ENCODE assay signal across 20 cellular contexts in genomic region chr6:86963352-86963751, GRCh38. TPM values are rescaled to one million over a fixed set of nuclear protein-coding genes. Genes with fewer than 3 reads are reported as not detected.
DNase-seq lines count a peak whose midpoint lies in the region; ATAC-seq, FAIRE-seq and TF ChIP-seq lines count a peak whose summit lies in the region.
"Had no signal": no experiment of that assay in that cellular context is flagged by ENCODE, and none has a peak within 500 bp of the region (broad histone marks: within the 10 kb centered on the region; RNA-seq: fewer than 3 reads in every experiment).

No MANE protein-coding gene starts in this region.

- no peak overlapping the region for H3K4me3 Mint-ChIP-seq in CD8-positive, alpha-beta T cell
- H3K4me3 Mint-ChIP-seq: CD14-positive monocyte; CD8-positive, alpha-beta memory T cell; GM23338 had no signal

- no peaks in the 10 kb centered on the region for H3K36me3 Mint-ChIP-seq in CD8-positive, alpha-beta T cell
- H3K36me3 Mint-ChIP-seq: CD14-positive monocyte; CD8-positive, alpha-beta memory T cell had no signal

- ATAC-seq in CD8-positive, alpha-beta T cell = no peak
- ATAC-seq: A549, GM23338 had no signal

- H3K27ac Mint-ChIP-seq in CD8-positive, alpha-beta T cell = no peak overlapping the region
- H3K27ac Mint-ChIP-seq: CD14-positive monocyte; CD8-positive, alpha-beta memory T cell; GM23338 had no signal

- no peaks in the 10 kb centered on the region for H3K9me3 Mint-ChIP-seq in CD8-positive, alpha-beta T cell
- H3K9me3 Mint-ChIP-seq: GM23338 had no signal

- H3K27me3 ChIP-seq in bronchial epithelial cell (ENCODE audit: control insufficient read depth, insufficient read depth, low read length) = no peaks in the 10 kb centered on the region
- H3K27me3 ChIP-seq in CD8-positive, alpha-beta T cell (ENCODE audit: insufficient read depth, low read length) = no peaks in the 10 kb centered on the region

- H3K4me1 ChIP-seq in CD8-positive, alpha-beta T cell (ENCODE audit: insufficient read depth, low read length) = no peaks in the 10 kb centered on the region
- H3K4me1 ChIP-seq: A549, Caco-2 had no signal

- H3K4me3 ChIP-seq in bronchial epithelial cell (ENCODE audit: low read depth, low read length) = no peak overlapping the region
- no peak overlapping the region for H3K4me3 ChIP-seq in CD8-positive, alpha-beta T cell (ENCODE audit: low read depth, low read length)
- H3K4me3 ChIP-seq: A549, GM23338 had no signal

- H3K36me3 ChIP-seq in bronchial epithelial cell (ENCODE audit: control insufficient read depth, insufficient read depth, low read length) = no peaks in the 10 kb centered on the region
- no peaks in the 10 kb centered on the region for H3K36me3 ChIP-seq in CD8-positive, alpha-beta T cell (ENCODE audit: insufficient read depth, low read length)

- H3K4me1 Mint-ChIP-seq in CD8-positive, alpha-beta T cell (ENCODE audit: low read depth) = no peaks in the 10 kb centered on the region
- H3K4me1 Mint-ChIP-seq: CD14-positive monocyte; CD8-positive, alpha-beta memory T cell; GM23338 had no signal

- FAIRE-seq in bronchial epithelial cell (lab: Jason Lieb, UNC) = no peak
- FAIRE-seq: A549, GM19239 had no signal

- no peak for TF ChIP-seq CTCF in bronchial epithelial cell (IDR thresholded peaks at IDR 0.05; ENCODE audit: insufficient read depth, low read length, severe bottlenecking)
- TF ChIP-seq CTCF in CD8-positive, alpha-beta T cell (IDR thresholded peaks at IDR 0.05) = no peak

- DNase-seq in HT1080 (ENCODE audit: low read depth) = peak; percentile 69
- peak; percentile 64 for DNase-seq in RKO (ENCODE audit: low spot score)
- peak; percentile 40 for DNase-seq in bronchial epithelial cell (ENCODE audit: low read depth)
- peak; percentile 13 for DNase-seq in kidney tubule cell (ENCODE audit: low spot score)
- no peak for DNase-seq in NCI-H2171 treated with DMSO at 0.1 percent for 48 hours (lab: John Stamatoyannopoulos, UW)
- no peak for DNase-seq in midbrain (lab: John Stamatoyannopoulos, UW)
- no peak for DNase-seq in CD8-positive, alpha-beta T cell
- DNase-seq in NCI-H345 (lab: John Stamatoyannopoulos, UW) = no peak
- DNase-seq: Caco-2; CD8-positive, alpha-beta memory T cell; DND-41; GF-D8; H7 had no signal

- intact Hi-C loops in CD8-positive, alpha-beta T cell (cut with DNase I, micrococcal nuclease) = no loop called here

- H3K27ac ChIP-seq in CD8-positive, alpha-beta T cell (ENCODE audit: low read depth, low read length) = no peak overlapping the region
- H3K27ac ChIP-seq: A549 had no signal

- POLR2A ChIA-PET in CD8-positive, alpha-beta T cell (lab: Charles Lee) = no interaction called here

- CTCF ChIA-PET in CD8-positive, alpha-beta T cell (lab: Charles Lee) = no interaction called here

- no peaks in the 10 kb centered on the region for H3K9me3 ChIP-seq in CD8-positive, alpha-beta T cell (ENCODE audit: low read length)
- H3K9me3 ChIP-seq: A549, Caco-2 had no signal

- H3K27me3 Mint-ChIP-seq in CD8-positive, alpha-beta T cell (ENCODE audit: low read depth) = peaks cover 9% of the 10 kb centered on the region

RNA-seq across cellular contexts. Expression of gene HTR1E, which starts 26.0 kb away (rescaled TPM):
- not detected in 2 replicates for total RNA-seq in HT1080 (2014; rRNA removed; shearing (Covaris generic))
- not detected in 2 replicates for polyA plus RNA-seq in HT1080 (2015; cell fraction: cytosol; rRNA removed)
- polyA plus RNA-seq in HT1080 (2015; cell fraction: nucleus; rRNA removed) = not detected in 2 replicates
- total RNA-seq in bronchial epithelial cell = not detected in 2 replicates
- not detected for total RNA-seq in CD8-positive, alpha-beta T cell
- total RNA-seq: Caco-2; CD8-positive, alpha-beta memory T cell; GM23338; HT-29 had no signal
- polyA plus RNA-seq: A549; AG04450; BJ; CD14-positive monocyte; CD8-positive, alpha-beta memory T cell; GM23338 had no signal

Comparison
In these comparisons a context has a peak if more than half of its experiments do, and no peak if none do; other contexts are left out.
1. DNase-seq: peak in HT1080 (single experiment), RKO (single experiment), bronchial epithelial cell (single experiment) and kidney tubule cell (single experiment); none in NCI-H2171 treated with DMSO at 0.1 percent for 48 hours (single experiment), midbrain (single experiment), CD8-positive, alpha-beta T cell (0 of 7) and NCI-H345 (single experiment).